8 cellular contexts compared by ENCODE assay signal in genomic region chr17:21041753-21042433, GRCh38. TPM values are rescaled to one million over a fixed set of nuclear protein-coding genes. Genes with fewer than 3 reads are reported as not detected.
DNase-seq lines count a peak whose midpoint lies in the region; ATAC-seq and TF ChIP-seq lines count a peak whose summit lies in the region.

No MANE protein-coding gene starts in this region.

- no peaks in the 10 kb centered on the region for H3K9me3 ChIP-seq in SJCRH30 (replicated peaks)
- H3K9me3 ChIP-seq in neutrophil = no peaks in the 10 kb centered on the region
- no peaks in the 10 kb centered on the region for H3K9me3 ChIP-seq in testis

- peak overlapping the region; percentile 95 for H3K4me3 ChIP-seq in SJCRH30
- H3K4me3 ChIP-seq in neutrophil (ENCODE audit: low read depth in 1 of 2, low read length in 1 of 2) = peak overlapping the region; percentile 87 to 97
- H3K4me3 ChIP-seq in testis = peak overlapping the region; percentile 85 to 98

- no peak for TF ChIP-seq POLR2A in testis (IDR thresholded peaks at IDR 0.05)

- H3K36me3 ChIP-seq in SJCRH30 (peaks cover 39% of the 10 kb centered on the region), neutrophil (peaks cover 4% of the 10 kb centered on the region), testis (ENCODE audit: low read depth, missing control alignments) (no peaks in the 10 kb centered on the region)

- TF ChIP-seq CTCF in neutrophil (IDR thresholded peaks at IDR 0.05) = no peak
- no peak for TF ChIP-seq CTCF in testis (IDR thresholded peaks at IDR 0.05)

- 1% methylated on average over 34 to 40 of the region's 45 CpGs for WGBS in testis, 2 donors

- H3K27me3 ChIP-seq in SJCRH30 (no peaks in the 10 kb centered on the region), neutrophil (no peaks in the 10 kb centered on the region), testis (no peaks in the 10 kb centered on the region)

- ATAC-seq in HG02981 (IDR thresholded peaks at IDR 0.05; ENCODE audit: unreplicated experiment) = no peak

- H3K4me1 ChIP-seq in SJCRH30 = peaks cover 17% of the 10 kb centered on the region
- H3K4me1 ChIP-seq in neutrophil (ENCODE audit: control insufficient read depth in 1 of 2, insufficient read depth in 1 of 2, low read depth in 1 of 2, low read length in 1 of 2) = peaks cover 37 to 46% of the 10 kb centered on the region in 2 experiments
- H3K4me1 ChIP-seq in testis = peaks cover 21% of the 10 kb centered on the region

- DNase-seq in ELR (ENCODE audit: low read depth) (peak; percentile 83), HuH-7 (ENCODE audit: low spot score) (peak; percentile 57), SJCRH30 (peak; percentile 96 to 98), germinal center (ENCODE audit: low spot score) (peak; percentile 65), testis (peak; percentile 92)
- DNase-seq in activated naive CD4-positive, alpha-beta T cell treated with Interleukin-2 at 50 U/mL for 16 hours = peak; percentile 72

- H3K27ac ChIP-seq in SJCRH30 (peak overlapping the region; percentile 95), neutrophil (peak overlapping the region; percentile 99), testis (peak overlapping the region; percentile 100)

- intact Hi-C loops in testis (cut with DNase I; ENCODE audit: low total_unique reads) = no loop called here

RNA-seq across cellular contexts. Expression of gene USP22, which starts 0.9 kb away (rescaled TPM):
- total RNA-seq in SJCRH30 (2014; rRNA removed; shearing (Covaris generic)) = 621 and 662 TPM in 2 replicates
- total RNA-seq in testis = 100 to 1,000 TPM; 161 to 216 TPM
- 96.3 TPM for polyA plus RNA-seq in testis (ENCODE audit: insufficient read depth, low read depth, low replicate concordance)
